ENCODE assay signal across 29 cellular contexts in genomic region chr11:22846726-22847125, GRCh38. TPM values are rescaled to one million over a fixed set of nuclear protein-coding genes. Genes with fewer than 3 reads are reported as not detected.
DNase-seq lines count a peak whose midpoint lies in the region; ATAC-seq, FAIRE-seq and TF ChIP-seq lines count a peak whose summit lies in the region.
"Had no signal": no experiment of that assay in that cellular context is flagged by ENCODE, and none has a peak within 500 bp of the region (broad histone marks: within the 10 kb centered on the region; RNA-seq: fewer than 3 reads in every experiment).

No MANE protein-coding gene starts in this region.

- H3K27me3 Mint-ChIP-seq in progenitor cell of endocrine pancreas, result no peaks in the 10 kb centered on the region
- H3K27me3 Mint-ChIP-seq: CD4-positive, alpha-beta memory T cell; CD4-positive, CD25-positive, alpha-beta regulatory T cell; CD8-positive, alpha-beta memory T cell had no signal

- no peak for TF ChIP-seq EP300 in K562 (IDR thresholded peaks at IDR 0.05; ENCODE audit: low read length)

- peaks cover 3% of the 10 kb centered on the region for H3K9me3 Mint-ChIP-seq in progenitor cell of endocrine pancreas (ENCODE audit: low read depth)
- H3K9me3 Mint-ChIP-seq: CD4-positive, CD25-positive, alpha-beta regulatory T cell had no signal

- no peak overlapping the region for H3K9ac ChIP-seq in K562 (ENCODE audit: insufficient read depth in 1 of 2, low read depth in 2 of 2, low read length in 2 of 2)
- H3K9ac ChIP-seq: BLaER1 had no signal

- BruUV-seq in K562 (replicated peaks; lab: Mats Ljungman, UMichigan), result no TSS peak

- no peaks in the 10 kb centered on the region for H3K27me3 ChIP-seq in K562 (ENCODE audit: control insufficient read depth in 2 of 2, insufficient read depth in 2 of 2, low read length in 2 of 2)
- H3K27me3 ChIP-seq in small intestine (ENCODE audit: control insufficient read depth in 2 of 2, insufficient read depth in 2 of 2, low read length in 2 of 2), result no peaks in the 10 kb centered on the region
- no peaks in the 10 kb centered on the region for H3K27me3 ChIP-seq in hepatocyte
- H3K27me3 ChIP-seq: BE2C, BLaER1 had no signal

- H3K27ac ChIP-seq in K562 (ENCODE audit: extremely low read depth, low read depth, low read length) (no peak overlapping the region), small intestine (ENCODE audit: low read depth in 1 of 2, low read length in 1 of 2) (no peak overlapping the region), hepatocyte (no peak overlapping the region)
- H3K27ac ChIP-seq: BLaER1 had no signal

- no peaks in the 10 kb centered on the region for H4K20me1 ChIP-seq in K562 (replicated peaks; ENCODE audit: control insufficient read depth, insufficient read depth, low read length)
- no peaks in the 10 kb centered on the region for H4K20me1 ChIP-seq in hepatocyte (ENCODE audit: insufficient read depth, poor library complexity, severe bottlenecking)
- H4K20me1 ChIP-seq: BLaER1 had no signal

- H2AFZ ChIP-seq in K562 (ENCODE audit: low read depth, low read length), result no peak overlapping the region
- no peak overlapping the region for H2AFZ ChIP-seq in hepatocyte

- H3K4me2 ChIP-seq in K562 (ENCODE audit: insufficient read depth, low read length), result no peak overlapping the region
- H3K4me2 ChIP-seq in hepatocyte, result no peak overlapping the region
- H3K4me2 ChIP-seq: BLaER1 had no signal

- TF ChIP-seq POLR2A in K562 (conservative IDR thresholded peaks at IDR 0.05), result no peak

- H3K4me3 Mint-ChIP-seq in progenitor cell of endocrine pancreas (ENCODE audit: low read depth), result no peak overlapping the region
- H3K4me3 Mint-ChIP-seq: CD14-positive monocyte; CD4-positive, alpha-beta memory T cell; CD4-positive, CD25-positive, alpha-beta regulatory T cell; CD8-positive, alpha-beta memory T cell had no signal

- intact Hi-C loops in K562 (cut with micrococcal nuclease), result no loop called here

- H3K36me3 Mint-ChIP-seq in progenitor cell of endocrine pancreas (ENCODE audit: insufficient read depth), result no peaks in the 10 kb centered on the region
- H3K36me3 Mint-ChIP-seq: CD14-positive monocyte had no signal

- 0% methylated on average over 1 of the region's 1 CpG for WGBS in K562 (ENCODE audit: insufficient coverage, low coverage, missing lambda C conversion rate)
- 88 to 94% (median 91%) methylated on average over 1 of the region's 1 CpG for WGBS in small intestine, 3 donors
- WGBS in hepatocyte (ENCODE audit: low lambda C conversion rate, missing lambda C conversion rate), result 89% methylated on average over 1 of the region's 1 CpG

- no peak for ATAC-seq in K562

- TF ChIP-seq RAD21 in K562 (CRISPR knock-in tag; conservative IDR thresholded peaks at IDR 0.05 in 1 of 2, IDR thresholded peaks at IDR 0.05 in 1 of 2), result no peak

- FAIRE-seq in K562 (lab: Jason Lieb, UNC) (no peak), islet of Langerhans (lab: Jason Lieb, UNC) (peak; percentile 65), small intestine (lab: Jason Lieb, UNC) (peak; percentile 67)
- FAIRE-seq: A204.1, GM12891, GM19239 had no signal

- no peaks in the 10 kb centered on the region for H3K9me2 ChIP-seq in hepatocyte (replicated peaks; ENCODE audit: insufficient read depth)

- H3K4me3 ChIP-seq in K562, result no peak overlapping the region
- H3K4me3 ChIP-seq in small intestine (ENCODE audit: low read depth in 1 of 2, low read length in 2 of 2), result no peak overlapping the region
- no peak overlapping the region for H3K4me3 ChIP-seq in hepatocyte
- H3K4me3 ChIP-seq: BLaER1 had no signal

- in situ Hi-C loops in K562 (cut with MboI), result no loop called here

- POLR2A ChIA-PET in K562 (lab: Yijun Ruan, JAX), result no interaction called here

- H3K4me1 Mint-ChIP-seq in progenitor cell of endocrine pancreas (ENCODE audit: low read depth), result no peaks in the 10 kb centered on the region
- H3K4me1 Mint-ChIP-seq: CD14-positive monocyte; CD4-positive, alpha-beta memory T cell; CD4-positive, CD25-positive, alpha-beta regulatory T cell; CD8-positive, alpha-beta memory T cell had no signal

- H3K9me1 ChIP-seq in K562 (ENCODE audit: control insufficient read depth, insufficient read depth, low read length), result no peaks in the 10 kb centered on the region

- no peak overlapping the region for H3K27ac Mint-ChIP-seq in progenitor cell of endocrine pancreas
- H3K27ac Mint-ChIP-seq: CD14-positive monocyte; CD4-positive, alpha-beta memory T cell; CD8-positive, alpha-beta memory T cell had no signal

- CTCF ChIA-PET in K562 (lab: Yijun Ruan, JAX; ENCODE audit: low intra/inter-chr PET ratio), result no interaction called here

- no peaks in the 10 kb centered on the region for H3K9me3 ChIP-seq in K562 (replicated peaks; ENCODE audit: control insufficient read depth, insufficient read depth, low read depth, low read length)
- no peaks in the 10 kb centered on the region for H3K9me3 ChIP-seq in small intestine (ENCODE audit: control insufficient read depth, low read depth)
- H3K9me3 ChIP-seq in hepatocyte (ENCODE audit: low read depth), result no peaks in the 10 kb centered on the region
- H3K9me3 ChIP-seq: BE2C had no signal

- H3K79me2 ChIP-seq in K562 (ENCODE audit: control insufficient read depth, insufficient read depth, low read length) (no peaks in the 10 kb centered on the region), hepatocyte (no peaks in the 10 kb centered on the region)

- H3K36me3 ChIP-seq in K562 (ENCODE audit: control insufficient read depth, insufficient read depth, low read length) (no peaks in the 10 kb centered on the region), small intestine (ENCODE audit: control insufficient read depth in 2 of 2, insufficient read depth in 2 of 2, low read length in 2 of 2) (no peaks in the 10 kb centered on the region), hepatocyte (replicated peaks; ENCODE audit: insufficient read depth, low read depth) (no peaks in the 10 kb centered on the region)
- H3K36me3 ChIP-seq: BE2C, BLaER1 had no signal

- TF ChIP-seq CTCF in K562 (IDR thresholded peaks at IDR 0.05 in 2 of 3, conservative IDR thresholded peaks at IDR 0.05 in 1 of 3; ENCODE audit: insufficient read depth in 2 of 3, low read depth in 1 of 3, low read length in 3 of 3) (no peak), progenitor cell of endocrine pancreas (IDR thresholded peaks at IDR 0.05; ENCODE audit: unreplicated experiment) (no peak), hepatocyte (IDR thresholded peaks at IDR 0.05; ENCODE audit: poor library complexity) (no peak)

- no peak for DNase-seq in K562 (ENCODE audit: extremely low read depth in 1 of 4, low spot score in 3 of 4)
- DNase-seq in small intestine, result no peak
- DNase-seq in progenitor cell of endocrine pancreas (ENCODE audit: low spot score, unreplicated experiment), result no peak
- DNase-seq in hepatocyte (ENCODE audit: low spot score), result no peak
- no peak for DNase-seq in SHP77 (lab: John Stamatoyannopoulos, UW)
- DNase-seq: 8988T; ACHN; BE2C; C1 segment of cervical spinal cord; CD4-positive, alpha-beta memory T cell; CD4-positive, CD25-positive, alpha-beta regulatory T cell; CD8-positive, alpha-beta memory T cell; COR-L47; DMS 273 treated with DMSO at 0.1 percent for 48 hours; DMS153; DMS53; DND-41; EL; GF-D8 had no signal

- H3K4me1 ChIP-seq in K562 (replicated peaks in 1 of 2; ENCODE audit: control insufficient read depth in 2 of 2, insufficient read depth in 2 of 2, low read length in 2 of 2) (no peaks in the 10 kb centered on the region), small intestine (ENCODE audit: control insufficient read depth in 2 of 2, insufficient read depth in 1 of 2, low read depth in 1 of 2, low read length in 1 of 2) (no peaks in the 10 kb centered on the region), hepatocyte (ENCODE audit: insufficient read depth) (no peaks in the 10 kb centered on the region)
- H3K4me1 ChIP-seq: BE2C, BLaER1 had no signal

RNA-seq across cellular contexts. Expression of gene CCDC179, which starts 13.5 kb away (rescaled TPM):
- total RNA-seq in K562 (2011; cell fraction: chromatin; rRNA removed; ENCODE audit: low replicate concordance), result not detected in 2 replicates
- total RNA-seq in K562 (2011; cell fraction: nucleolus; rRNA removed), result not detected in 2 replicates
- total RNA-seq in K562 (2011; cell fraction: nucleoplasm; rRNA removed), result not detected in 2 replicates
- total RNA-seq in K562 (2014; rRNA removed) (not detected in 2 replicates), K562 (2014; rRNA removed; fragmentation: Illumina TruSeq; extraction: Trizol) (not detected in 2 replicates), K562 (2015; rRNA removed; fragmentation: Illumina TruSeq; extraction: Trizol) (not detected in 2 replicates), K562 (2021) (not detected in 2 replicates), progenitor cell of endocrine pancreas (not detected in 2 replicates), hepatocyte (not detected in 2 replicates)
- polyA plus RNA-seq in K562 (2011; rRNA removed) (not detected in 2 replicates), K562 (2014; fragmentation: Illumina TruSeq; extraction: Trizol) (not detected in 2 replicates), K562 (2014; fragmentation: Nextera tagmentation; extraction: Ambion mirVana) (not detected), K562 (2014; rRNA removed) (not detected in 2 replicates), small intestine (not detected), hepatocyte (0.40 TPM in 1 of 2 replicates, not detected in the other)
- polyA plus RNA-seq in K562 (2011; cell fraction: cytosol; rRNA removed), result not detected in 2 replicates
- not detected in 2 replicates for polyA plus RNA-seq in K562 (2011; cell fraction: nucleus; rRNA removed)
- polyA plus RNA-seq in K562 (2012), result not detected in 2 replicates
- not detected in 2 replicates for polyA minus RNA-seq in K562 (2011; rRNA and poly(A)+ RNA removed)
- not detected in 2 replicates for polyA minus RNA-seq in K562 (2011; cell fraction: cytosol; rRNA and poly(A)+ RNA removed)
- polyA minus RNA-seq in K562 (2011; cell fraction: nucleus; rRNA and poly(A)+ RNA removed), result not detected in 2 replicates
- total RNA-seq: A673; CD4-positive, alpha-beta memory T cell; CD4-positive, CD25-positive, alpha-beta regulatory T cell; CD8-positive, alpha-beta memory T cell; Daoy; G401 had no signal
- polyA plus RNA-seq: AG04450; CD14-positive monocyte; CD4-positive, alpha-beta memory T cell; CD4-positive, CD25-positive, alpha-beta regulatory T cell; CD8-positive, alpha-beta memory T cell had no signal

RNA-seq across cellular contexts. Expression of gene SVIP, which starts 17.1 kb away (rescaled TPM):
- total RNA-seq in K562 (2011; cell fraction: chromatin; rRNA removed; ENCODE audit: low replicate concordance), result 3.7 and 11.4 TPM in 2 replicates
- 2.8 and 4.6 TPM in 2 replicates for total RNA-seq in K562 (2011; cell fraction: nucleolus; rRNA removed)
- total RNA-seq in K562 (2011; cell fraction: nucleoplasm; rRNA removed), result 6.9 and 15.3 TPM in 2 replicates
- total RNA-seq in K562 (2014; rRNA removed) (16.7 and 17.9 TPM in 2 replicates), K562 (2014; rRNA removed; fragmentation: Illumina TruSeq; extraction: Trizol) (51.1 and 69.5 TPM in 2 replicates), K562 (2015; rRNA removed; fragmentation: Illumina TruSeq; extraction: Trizol) (24.2 and 26.2 TPM in 2 replicates), K562 (2021) (48.0 and 58.0 TPM in 2 replicates), progenitor cell of endocrine pancreas (25.7 and 27.0 TPM in 2 replicates), hepatocyte (13.2 and 13.4 TPM in 2 replicates)
- polyA plus RNA-seq in K562 (2011; rRNA removed) (21.7 and 50.5 TPM in 2 replicates), K562 (2014; fragmentation: Illumina TruSeq; extraction: Trizol) (23.2 and 23.6 TPM in 2 replicates), K562 (2014; fragmentation: Nextera tagmentation; extraction: Ambion mirVana) (10 to 100 TPM; 47.5 to 62.5 TPM), K562 (2014; rRNA removed) (27.7 and 35.2 TPM in 2 replicates), small intestine (10 to 100 TPM; 10.6 to 14.9 (median 11.4) TPM), hepatocyte (13.4 and 14.9 TPM in 2 replicates)
- 2.7 and 4.1 TPM in 2 replicates for polyA plus RNA-seq in K562 (2011; cell fraction: cytosol; rRNA removed)
- polyA plus RNA-seq in K562 (2011; cell fraction: nucleus; rRNA removed), result 4.0 TPM in 2 replicates
- polyA plus RNA-seq in K562 (2012), result 21.8 and 30.2 TPM in 2 replicates
- polyA minus RNA-seq in K562 (2011; rRNA and poly(A)+ RNA removed), result 8.2 and 11.9 TPM in 2 replicates
- polyA minus RNA-seq in K562 (2011; cell fraction: cytosol; rRNA and poly(A)+ RNA removed), result 4.0 and 4.7 TPM in 2 replicates
- polyA minus RNA-seq in K562 (2011; cell fraction: nucleus; rRNA and poly(A)+ RNA removed), result 8.1 and 10.6 TPM in 2 replicates
